ENCODE assay signal across 8 cellular contexts in the genomic region with DNA sequence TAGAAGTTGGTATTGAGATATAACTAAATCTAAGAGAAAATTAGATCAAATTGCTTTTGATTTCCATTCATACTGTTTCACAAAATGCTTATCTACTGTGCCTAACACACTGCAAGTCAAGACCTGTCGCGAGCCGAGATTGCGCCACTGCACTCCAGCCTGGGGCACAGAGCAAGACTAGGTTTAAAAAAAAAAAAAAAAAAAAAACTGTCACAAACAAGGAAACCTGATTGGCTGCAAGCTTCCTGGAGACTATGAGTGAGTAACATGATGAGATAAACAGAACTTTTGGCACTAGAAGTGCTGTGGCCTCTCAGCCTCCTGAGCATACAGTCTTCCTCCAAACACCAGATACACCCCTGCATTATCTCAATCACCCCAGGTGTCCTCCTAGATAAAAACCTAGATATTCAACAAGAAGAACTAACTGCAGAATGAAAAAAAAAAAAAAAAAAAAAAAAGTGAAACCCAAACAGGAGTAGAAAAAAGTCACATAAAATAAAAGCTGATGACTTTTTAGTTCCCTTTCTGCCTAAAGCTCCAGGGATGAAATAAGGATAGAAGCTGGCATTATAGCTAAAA.
DNase-seq lines count a peak whose midpoint lies in the region; ATAC-seq and TF ChIP-seq lines count a peak whose summit lies in the region.
"Had no signal": no experiment of that assay in that cellular context is flagged by ENCODE, and none has a peak within 500 bp of the region (broad histone marks: within the 10 kb centered on the region; RNA-seq: fewer than 3 reads in every experiment).

No MANE protein-coding gene starts in this region.

- H3K9me2 ChIP-seq in SK-N-SH, result no peaks in the 10 kb centered on the region

- no peak overlapping the region for H3K4me2 ChIP-seq in SK-N-SH

- ATAC-seq in gastroesophageal sphincter (peak; percentile 28), omental fat pad (ENCODE audit: low FRiP score) (no peak)

- peak; percentile 52 for DNase-seq in HT-29 (ENCODE audit: low spot score)
- peak; percentile 16 for DNase-seq in SK-N-SH
- DNase-seq in stomach, result peak; percentile 61
- DNase-seq in hypothalamus (lab: John Stamatoyannopoulos, UW), result no peak
- DNase-seq in activated T-cell treated with anti-CD3 and anti-CD28 coated beads, Interleukin-2, amount 50 U/mL, for 48 hours, result no peak
- DNase-seq in omental fat pad (ENCODE audit: low spot score), result no peak
- DNase-seq: activated CD4-positive, alpha-beta T cell treated with anti-CD3 and anti-CD28 coated beads for 1 hour had no signal

- POLR2A ChIA-PET in SK-N-SH (lab: Yijun Ruan, JAX), result no interaction called here

- H3K4me1 ChIP-seq in SK-N-SH (ENCODE audit: control insufficient read depth in 1 of 2, insufficient read depth in 2 of 2, low read depth in 1 of 2, low read length in 1 of 2) (peaks cover 0 to 6% of the 10 kb centered on the region in 2 experiments; a peak in 1 of 4 replicates), gastroesophageal sphincter (peaks cover 0 to 35% (median 3%) of the 10 kb centered on the region in 3 donors), stomach (peaks cover 0 to 17% (median 5%) of the 10 kb centered on the region in 4 donors)

- no peaks in the 10 kb centered on the region for H3K27me3 ChIP-seq in SK-N-SH (ENCODE audit: insufficient read depth)
- H3K27me3 ChIP-seq in gastroesophageal sphincter, result no peaks in the 10 kb centered on the region
- no peaks in the 10 kb centered on the region for H3K27me3 ChIP-seq in stomach

- H3K36me3 ChIP-seq in SK-N-SH (replicated peaks in 1 of 2; ENCODE audit: control insufficient read depth in 1 of 2, insufficient read depth in 2 of 2, low read length in 1 of 2), result no peaks in the 10 kb centered on the region
- no peaks in the 10 kb centered on the region for H3K36me3 ChIP-seq in gastroesophageal sphincter
- H3K36me3 ChIP-seq in stomach, result no peaks in the 10 kb centered on the region

- H4K20me1 ChIP-seq in SK-N-SH (ENCODE audit: insufficient read depth), result no peaks in the 10 kb centered on the region

- H3K4me3 ChIP-seq in SK-N-SH (ENCODE audit: low read depth in 2 of 2, low read length in 1 of 2), result no peak overlapping the region
- H3K4me3 ChIP-seq in gastroesophageal sphincter, result no peak overlapping the region
- no peak overlapping the region for H3K4me3 ChIP-seq in stomach

- H3K9me3 ChIP-seq in SK-N-SH (no peaks in the 10 kb centered on the region), gastroesophageal sphincter (no peaks in the 10 kb centered on the region), stomach (no peaks in the 10 kb centered on the region)

- TF ChIP-seq RAD21 in SK-N-SH (IDR thresholded peaks at IDR 0.05; ENCODE audit: low read length), result no peak

- H3K9ac ChIP-seq in SK-N-SH, result no peak overlapping the region

- no peak overlapping the region for H2AFZ ChIP-seq in SK-N-SH (ENCODE audit: low read depth)

- no peaks in the 10 kb centered on the region for H3F3A ChIP-seq in SK-N-SH (replicated peaks; ENCODE audit: insufficient read depth)

- intact Hi-C loops in stomach (cut with DNase I; ENCODE audit: low total_unique reads), result no loop called here

- WGBS in SK-N-SH (ENCODE audit: low lambda C conversion rate), result 4% methylated on average over 4 of the region's 4 CpGs
- WGBS in gastroesophageal sphincter (ENCODE audit: low coverage in 1 of 2), 2 donors, result 42 to 44% methylated on average over 4 of the region's 4 CpGs
- 9 to 41% (median 26%) methylated on average over 4 of the region's 4 CpGs for WGBS in stomach, 5 donors

- H3K27ac ChIP-seq in SK-N-SH (ENCODE audit: low read depth in 2 of 2, low read length in 1 of 2) (no peak overlapping the region), gastroesophageal sphincter (no peak overlapping the region), stomach (no peak overlapping the region)

- TF ChIP-seq EP300 in SK-N-SH (IDR thresholded peaks at IDR 0.05; ENCODE audit: borderline replicate concordance in 1 of 2, low read depth in 1 of 2, low read length in 1 of 2), result no peak
- no peak for TF ChIP-seq EP300 in gastroesophageal sphincter (IDR thresholded peaks at IDR 0.05)
- no peak for TF ChIP-seq EP300 in stomach (IDR thresholded peaks at IDR 0.05)

- CTCF ChIA-PET in SK-N-SH (lab: Yijun Ruan, JAX), result interaction anchor here (1.5 kb wide), 1 partner anchor 11 kb away, joined by 4 read pairs; no protein-coding TSS in a partner anchor

- TF ChIP-seq POLR2A in gastroesophageal sphincter (IDR thresholded peaks at IDR 0.05), result no peak
- TF ChIP-seq POLR2A in stomach (IDR thresholded peaks at IDR 0.05), result no peak

- TF ChIP-seq CTCF in SK-N-SH (IDR thresholded peaks at IDR 0.05), result no peak
- no peak for TF ChIP-seq CTCF in gastroesophageal sphincter (IDR thresholded peaks at IDR 0.05)
- TF ChIP-seq CTCF in stomach (IDR thresholded peaks at IDR 0.05), result no peak
- no peak for TF ChIP-seq CTCF in omental fat pad (IDR thresholded peaks at IDR 0.05)

- no peaks in the 10 kb centered on the region for H3K79me2 ChIP-seq in SK-N-SH (ENCODE audit: insufficient read depth)

TF ChIP-seq in SK-N-SH, 30 proteins besides CTCF, POLR2A, EP300 and RAD21:
- TF ChIP-seq RCOR1 (IDR thresholded peaks at IDR 0.05; ENCODE audit: low read length) (no peak), JUND (IDR thresholded peaks at IDR 0.05) (no peak), FOSL2 (IDR thresholded peaks at IDR 0.05; ENCODE audit: borderline replicate concordance, low read depth) (no peak), IRF3 (IDR thresholded peaks at IDR 0.05; ENCODE audit: low read depth, low read length) (no peak), RXRA (IDR thresholded peaks at IDR 0.05; ENCODE audit: borderline replicate concordance, low read depth) (no peak), MXI1 (IDR thresholded peaks at IDR 0.05; ENCODE audit: low read depth, low read length) (0 out of 2 replicates have a peak, but pooled peaks have one; percentile 14), RFX5 (IDR thresholded peaks at IDR 0.05; ENCODE audit: low read length) (peak; percentile 75), TCF12 (IDR thresholded peaks at IDR 0.05) (no peak), NFIC (IDR thresholded peaks at IDR 0.05; ENCODE audit: borderline replicate concordance) (peak; percentile 15; the same call in 1 of the 2 replicates)
- TF ChIP-seq, protein P1, sequence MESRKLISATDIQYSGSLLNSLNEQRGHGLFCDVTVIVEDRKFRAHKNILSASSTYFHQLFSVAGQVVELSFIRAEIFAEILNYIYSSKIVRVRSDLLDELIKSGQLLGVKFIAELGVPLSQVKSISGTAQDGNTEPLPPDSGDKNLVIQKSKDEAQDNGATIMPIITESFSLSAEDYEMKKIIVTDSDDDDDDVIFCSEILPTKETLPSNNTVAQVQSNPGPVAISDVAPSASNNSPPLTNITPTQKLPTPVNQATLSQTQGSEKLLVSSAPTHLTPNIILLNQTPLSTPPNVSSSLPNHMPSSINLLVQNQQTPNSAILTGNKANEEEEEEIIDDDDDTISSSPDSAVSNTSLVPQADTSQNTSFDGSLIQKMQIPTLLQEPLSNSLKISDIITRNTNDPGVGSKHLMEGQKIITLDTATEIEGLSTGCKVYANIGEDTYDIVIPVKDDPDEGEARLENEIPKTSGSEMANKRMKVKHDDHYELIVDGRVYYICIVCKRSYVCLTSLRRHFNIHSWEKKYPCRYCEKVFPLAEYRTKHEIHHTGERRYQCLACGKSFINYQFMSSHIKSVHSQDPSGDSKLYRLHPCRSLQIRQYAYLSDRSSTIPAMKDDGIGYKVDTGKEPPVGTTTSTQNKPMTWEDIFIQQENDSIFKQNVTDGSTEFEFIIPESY (IDR thresholded peaks at IDR 0.05; ENCODE audit: borderline replicate concordance, low read depth), result no peak
- TF ChIP-seq, protein P2, sequence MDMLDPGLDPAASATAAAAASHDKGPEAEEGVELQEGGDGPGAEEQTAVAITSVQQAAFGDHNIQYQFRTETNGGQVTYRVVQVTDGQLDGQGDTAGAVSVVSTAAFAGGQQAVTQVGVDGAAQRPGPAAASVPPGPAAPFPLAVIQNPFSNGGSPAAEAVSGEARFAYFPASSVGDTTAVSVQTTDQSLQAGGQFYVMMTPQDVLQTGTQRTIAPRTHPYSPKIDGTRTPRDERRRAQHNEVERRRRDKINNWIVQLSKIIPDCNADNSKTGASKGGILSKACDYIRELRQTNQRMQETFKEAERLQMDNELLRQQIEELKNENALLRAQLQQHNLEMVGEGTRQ (IDR thresholded peaks at IDR 0.05; ENCODE audit: borderline replicate concordance, low read depth, low read length), result no peak
TF ChIP-seq in SK-N-SH: peak in this region for 3.

Comparison
In these comparisons a context has a peak if more than half of its experiments do, and no peak if none do; other contexts are left out.
1. DNase-seq: peak in HT-29 (single experiment), SK-N-SH (single experiment) and stomach (single experiment); none in hypothalamus (0 of 51), activated T-cell treated with anti-CD3 and anti-CD28 coated beads, Interleukin-2, amount 50 U/mL, for 48 hours (0 of 2) and omental fat pad (single experiment).